9 cellular contexts compared by ENCODE assay signal in genomic region chr2:170819941-170820646, GRCh38. TPM values are rescaled to one million over a fixed set of nuclear protein-coding genes. Genes with fewer than 3 reads are reported as not detected.
DNase-seq lines count a peak whose midpoint lies in the region; TF ChIP-seq lines count a peak whose summit lies in the region.
"Had no signal": no experiment of that assay in that cellular context is flagged by ENCODE, and none has a peak within 500 bp of the region (broad histone marks: within the 10 kb centered on the region; RNA-seq: fewer than 3 reads in every experiment).

No MANE protein-coding gene starts in this region.

- H3K27me3 ChIP-seq in OCI-LY3 (ENCODE audit: low read depth, low read length), result peaks cover 2% of the 10 kb centered on the region; the same call in 1 of the 2 replicates
- H3K27me3 ChIP-seq in skeletal muscle satellite cell (ENCODE audit: control insufficient read depth, insufficient read depth, low read length), result peaks cover 93% of the 10 kb centered on the region

- no peak overlapping the region for H3K9ac ChIP-seq in OCI-LY3 (ENCODE audit: low read length)
- H3K9ac ChIP-seq in skeletal muscle satellite cell (ENCODE audit: low read depth, low read length), result no peak overlapping the region

- TF ChIP-seq CTCF in OCI-LY3 (IDR thresholded peaks at IDR 0.05; ENCODE audit: low read depth, low read length), result no peak

- H2AFZ ChIP-seq in OCI-LY3 (ENCODE audit: low read depth, low read length), result peak overlapping the region; percentile 53; the same call in 1 of the 2 replicates

- H4K20me1 ChIP-seq in OCI-LY3 (ENCODE audit: insufficient read depth, low read length), result no peaks in the 10 kb centered on the region

- peak; percentile 25 for DNase-seq in germinal center (ENCODE audit: low spot score)
- no peak for DNase-seq in NCI-H1417 (lab: John Stamatoyannopoulos, UW)
- DNase-seq in Ammon's horn (ENCODE audit: low spot score), result no peak
- no peak for DNase-seq in nucleus accumbens (lab: John Stamatoyannopoulos, UW)
- DNase-seq: left ventricle myocardium superior, NCI-H187 had no signal

- H3K79me2 ChIP-seq in OCI-LY3 (ENCODE audit: low read length), result no peaks in the 10 kb centered on the region

- peak overlapping the region; percentile 93 for H3K4me2 ChIP-seq in OCI-LY3 (ENCODE audit: low read length)
- peak overlapping the region; percentile 43 for H3K4me2 ChIP-seq in skeletal muscle satellite cell (ENCODE audit: low read length)

- H3K9me3 ChIP-seq in OCI-LY3 (ENCODE audit: insufficient read depth, low read length), result no peaks in the 10 kb centered on the region
- H3K9me3 ChIP-seq in skeletal muscle satellite cell (replicated peaks; ENCODE audit: low read length), result no peaks in the 10 kb centered on the region

- H3K4me3 ChIP-seq in GM08714 (ENCODE audit: low read length) (peak overlapping the region; percentile 19; the same call in 1 of the 2 replicates), OCI-LY3 (ENCODE audit: low read length) (peak overlapping the region; percentile 73), skeletal muscle satellite cell (ENCODE audit: low read length) (peak overlapping the region; percentile 24)

- H3K4me1 ChIP-seq in OCI-LY3 (ENCODE audit: low read length) (peaks cover 13% of the 10 kb centered on the region; the same call in 1 of the 2 replicates), skeletal muscle satellite cell (ENCODE audit: control insufficient read depth, insufficient read depth, low read length) (peaks cover 44% of the 10 kb centered on the region)

- no peak overlapping the region for H3K27ac ChIP-seq in OCI-LY3 (ENCODE audit: low read length)

- H3K36me3 ChIP-seq in OCI-LY3 (replicated peaks; ENCODE audit: low read depth, low read length), result no peaks in the 10 kb centered on the region
- no peaks in the 10 kb centered on the region for H3K36me3 ChIP-seq in skeletal muscle satellite cell (ENCODE audit: insufficient read depth, low read length)

RNA-seq across cellular contexts. Expression of gene GAD1, which starts 3.4 kb away (rescaled TPM):
- not detected in 2 replicates for total RNA-seq in skeletal muscle satellite cell (2012; rRNA removed)
- total RNA-seq: left ventricle myocardium superior had no signal

RNA-seq across cellular contexts. Expression of gene ERICH2, which starts 49.9 kb away (rescaled TPM):
- not detected in 2 replicates for total RNA-seq in skeletal muscle satellite cell (2012; rRNA removed)

Comparison
In these comparisons a context has a peak if more than half of its experiments do, and no peak if none do; other contexts are left out.
1. H3K4me3 ChIP-seq: peak in every context shown above with its lines; median percentile 73 in OCI-LY3; 24 in skeletal muscle satellite cell; 19 in GM08714.